In the genomic region with DNA sequence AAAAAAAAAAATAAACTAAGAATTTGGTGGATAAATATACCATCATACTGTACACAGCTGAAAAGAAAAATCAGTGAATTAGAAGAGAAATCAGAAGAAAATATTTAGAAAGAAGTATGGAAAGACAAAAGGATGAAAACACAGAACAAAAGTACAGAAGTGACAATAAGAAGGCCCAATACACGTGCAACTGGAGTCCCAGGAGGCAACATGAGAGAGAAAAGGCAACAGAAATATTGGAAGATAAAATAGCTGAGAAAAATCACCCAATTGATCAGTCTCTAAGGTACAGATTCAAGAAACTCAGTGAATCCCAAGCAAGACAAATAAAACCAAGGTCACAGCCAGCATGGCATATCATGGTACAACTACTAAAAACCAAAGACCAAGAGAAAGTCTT, we compare ENCODE assay signal across 23 cellular contexts.
"Had no signal": no experiment of that assay in that cellular context is flagged by ENCODE, and none has a peak within 500 bp of the region (broad histone marks: within the 10 kb centered on the region; RNA-seq: fewer than 3 reads in every experiment).

No MANE protein-coding gene starts in this region.

- H3K36me3 Mint-ChIP-seq: stimulated activated effector memory CD8-positive, alpha-beta T cell treated with anti-CD3 and anti-CD28 coated beads, Interleukin-12 subunit alpha, Interleukin-12 subunit beta, amount 100 ng/mL, for 72 hours had no signal

- DNase-seq: activated CD4-positive, alpha-beta T cell treated with anti-CD3 and anti-CD28 coated beads for 48 hours; activated CD4-positive, alpha-beta T cell treated with anti-CD3 and anti-CD28 coated beads, Interleukin-2, amount 50 U/mL, for 48 hours; activated CD8-positive, alpha-beta memory T cell treated with anti-CD3 and anti-CD28 coated beads, Interleukin-2, amount 50 U/mL, for 48 hours; activated naive CD8-positive, alpha-beta T cell treated with anti-CD3 and anti-CD28 coated beads, Interleukin-2, amount 50 U/mL, for 24 hours; activated T-cell treated with anti-CD3 and anti-CD28 coated beads, Interleukin-2, amount 50 U/mL, for 24 hours; colonic mucosa; effector memory CD8-positive, alpha-beta T cell; foreskin keratinocyte; mammary epithelial cell; right lobe of liver; stimulated activated CD4-positive, alpha-beta T cell treated with anti-CD3 and anti-CD28 coated beads, Interleukin-4, amount 100 ng/mL, for 24 hours; T-helper 9 cell had no signal

- H3K9me3 Mint-ChIP-seq: stimulated activated naive CD8-positive, alpha-beta T cell treated with anti-CD3 and anti-CD28 coated beads, Interleukin-15, Interleukin-2, amounts not matched to agents 100 ng/mL and 50 ng/mL, for 24 hours had no signal

- H3K27ac Mint-ChIP-seq: activated naive CD8-positive, alpha-beta T cell treated with anti-CD3 and anti-CD28 coated beads, Interleukin-2, amount 50 U/mL, for 24 hours; activated T-cell treated with anti-CD3 and anti-CD28 coated beads, Interleukin-2, amount 50 U/mL, for 24 hours; effector memory CD8-positive, alpha-beta T cell; nephron; stimulated activated effector memory CD8-positive, alpha-beta T cell treated with anti-CD3 and anti-CD28 coated beads, Interleukin-12 subunit alpha, Interleukin-12 subunit beta, amount 100 ng/mL, for 72 hours; stimulated activated naive CD8-positive, alpha-beta T cell treated with anti-CD3 and anti-CD28 coated beads, Interleukin-15, Interleukin-2, amounts not matched to agents 100 ng/mL and 50 ng/mL, for 24 hours; T-helper 1 cell treated with Interleukin-12 subunit alpha and Interleukin-12 subunit beta and Interleukin-4 antibody, amounts not matched to agents 30 μg/mL and 1 μg/mL, for 36 hours had no signal

- H3K4me3 Mint-ChIP-seq: activated naive CD4-positive, alpha-beta T cell treated with anti-CD3 and anti-CD28 coated beads, Interleukin-2, amount 50 U/mL, for 24 hours; activated naive CD8-positive, alpha-beta T cell treated with anti-CD3 and anti-CD28 coated beads, Interleukin-2, amount 50 U/mL, for 24 hours; activated T-cell treated with anti-CD3 and anti-CD28 coated beads, Interleukin-2, amount 50 U/mL, for 24 hours; effector memory CD8-positive, alpha-beta T cell; nephron; stimulated activated effector memory CD8-positive, alpha-beta T cell treated with anti-CD3 and anti-CD28 coated beads, Interleukin-12 subunit alpha, Interleukin-12 subunit beta, amount 100 ng/mL, for 72 hours; stimulated activated naive CD8-positive, alpha-beta T cell treated with anti-CD3 and anti-CD28 coated beads, Interleukin-15, Interleukin-2, amounts not matched to agents 100 ng/mL and 50 ng/mL, for 24 hours; T-helper 1 cell treated with Interleukin-12 subunit alpha and Interleukin-12 subunit beta and Interleukin-4 antibody, amounts not matched to agents 30 μg/mL and 1 μg/mL, for 36 hours had no signal

- H3K36me3 ChIP-seq: colonic mucosa, right lobe of liver had no signal

- H3K27me3 ChIP-seq: colonic mucosa, foreskin keratinocyte, right lobe of liver, tibial nerve had no signal

- H3K4me1 ChIP-seq: colonic mucosa, foreskin keratinocyte, right lobe of liver, tibial nerve had no signal

- H3K27ac ChIP-seq: colonic mucosa, foreskin keratinocyte, right lobe of liver, VCaP had no signal

- H3K4me3 ChIP-seq: colonic mucosa, right lobe of liver, skin epidermis, tibial nerve had no signal

- H3K4me1 Mint-ChIP-seq: nephron; stimulated activated effector memory CD8-positive, alpha-beta T cell treated with anti-CD3 and anti-CD28 coated beads, Interleukin-12 subunit alpha, Interleukin-12 subunit beta, amount 100 ng/mL, for 72 hours had no signal

- ATAC-seq: activated naive CD8-positive, alpha-beta T cell treated with anti-CD3 and anti-CD28 coated beads, Interleukin-2, amount 50 U/mL, for 24 hours; effector memory CD8-positive, alpha-beta T cell; foreskin keratinocyte; right lobe of liver; stimulated activated effector memory CD8-positive, alpha-beta T cell treated with anti-CD3 and anti-CD28 coated beads, Interleukin-12 subunit alpha, Interleukin-12 subunit beta, amount 100 ng/mL, for 72 hours had no signal

- FAIRE-seq: bronchial epithelial cell, islet of Langerhans, TTC549 had no signal

- H3K9me3 ChIP-seq: colonic mucosa, right lobe of liver had no signal
